Comparison of ENCODE assay signal across 9 cellular contexts in genomic region chr11:115503886-115504278, GRCh38. TPM values are rescaled to one million over a fixed set of nuclear protein-coding genes. Genes with fewer than 3 reads are reported as not detected.
DNase-seq lines count a peak whose midpoint lies in the region; ATAC-seq lines count a peak whose summit lies in the region.
"Had no signal": no experiment of that assay in that cellular context is flagged by ENCODE, and none has a peak within 500 bp of the region (broad histone marks: within the 10 kb centered on the region; RNA-seq: fewer than 3 reads in every experiment).

No MANE protein-coding gene starts in this region.

- peaks cover 0 to 34% (median 0%) of the 10 kb centered on the region in 3 experiments for H3K27me3 ChIP-seq in neuronal stem cell (ENCODE audit: control insufficient read depth in 3 of 3, insufficient read depth in 3 of 3, low read depth in 1 of 3, low read length in 3 of 3)

- H3K27ac ChIP-seq in epithelial cell of prostate (peak overlapping the region; percentile 55), neuronal stem cell (replicated peaks; ENCODE audit: low read length) (peak overlapping the region; percentile 72)
- H3K27ac ChIP-seq: neutrophil had no signal

- peak overlapping the region; percentile 82 for H2BK15ac ChIP-seq in neuronal stem cell (ENCODE audit: low read length)

- H2BK12ac ChIP-seq in neuronal stem cell (ENCODE audit: low read length): no peak overlapping the region

- H4K91ac ChIP-seq in neuronal stem cell (ENCODE audit: low read depth, low read length, poor library complexity): no peak overlapping the region

- peak overlapping the region; percentile 73 to 94 for H3K4me3 ChIP-seq in neuronal stem cell (ENCODE audit: low read length in 2 of 2)

- peak; percentile 6 for ATAC-seq in GM19025 (IDR thresholded peaks at IDR 0.05; ENCODE audit: low read depth, unreplicated experiment)
- no peak for ATAC-seq in GM18498 (IDR thresholded peaks at IDR 0.05; ENCODE audit: unreplicated experiment)

- no peaks in the 10 kb centered on the region for H3K79me1 ChIP-seq in neuronal stem cell (ENCODE audit: low read depth, low read length)

- WGBS in neuronal stem cell (ENCODE audit: extremely low coverage in 2 of 2, insufficient read length in 2 of 2, insufficient replicate concordance in 1 of 2), 2 donors: no CpG with 5 or more reads among the region's 15 CpGs

- H4K8ac ChIP-seq in neuronal stem cell (ENCODE audit: low read depth, low read length): no peak overlapping the region

- H3K36me3 ChIP-seq in neuronal stem cell (replicated peaks in 1 of 2; ENCODE audit: control insufficient read depth in 2 of 2, insufficient read depth in 2 of 2, low read length in 2 of 2): no peaks in the 10 kb centered on the region
- H3K36me3 ChIP-seq: neutrophil had no signal

- peak overlapping the region; percentile 94 for H3K18ac ChIP-seq in neuronal stem cell (ENCODE audit: low read length)

- H3K4me1 ChIP-seq in neuronal stem cell (ENCODE audit: control insufficient read depth in 2 of 2, insufficient read depth in 1 of 2, low read depth in 1 of 2, low read length in 2 of 2): peaks cover 11 to 15% of the 10 kb centered on the region in 2 donors

- peak overlapping the region; percentile 88 for H2AFZ ChIP-seq in neuronal stem cell (ENCODE audit: low read length)

- no peak overlapping the region for H2BK120ac ChIP-seq in neuronal stem cell (ENCODE audit: low read depth, low read length)

- H3K14ac ChIP-seq in neuronal stem cell (ENCODE audit: low read length): peak overlapping the region; percentile 86

- H2BK5ac ChIP-seq in neuronal stem cell (ENCODE audit: low read length): peak overlapping the region; percentile 83

- peak overlapping the region; percentile 89 for H3K4me2 ChIP-seq in neuronal stem cell (ENCODE audit: insufficient read depth, low read length, poor library complexity, severe bottlenecking)

- H2AK5ac ChIP-seq in neuronal stem cell (ENCODE audit: low read depth, low read length): peak overlapping the region; percentile 70

- no peak overlapping the region for H3K4ac ChIP-seq in neuronal stem cell (ENCODE audit: low read length)

- H3K9me3 ChIP-seq in neuronal stem cell (replicated peaks in 1 of 2; ENCODE audit: control insufficient read depth in 2 of 2, insufficient read depth in 1 of 2, low read depth in 1 of 2, low read length in 2 of 2): no peaks in the 10 kb centered on the region
- H3K9me3 ChIP-seq: neutrophil had no signal

- H3K23ac ChIP-seq in neuronal stem cell (ENCODE audit: low read depth, low read length, poor library complexity): peak overlapping the region; percentile 95

- H3K9ac ChIP-seq in neuronal stem cell (ENCODE audit: low read depth, low read length, poor library complexity): peak overlapping the region; percentile 96

- peak; percentile 49 for DNase-seq in NCI-H345 treated with DMSO at 0.1 percent for 48 hours (lab: John Stamatoyannopoulos, UW; ENCODE audit: unreplicated experiment)
- no peak for DNase-seq in epithelial cell of prostate (ENCODE audit: low read depth, low spot score)
- no peak for DNase-seq in neuronal stem cell (ENCODE audit: low spot score)
- DNase-seq in NCI-H146 treated with DMSO at 0.1 percent for 48 hours (lab: John Stamatoyannopoulos, UW; ENCODE audit: unreplicated experiment): no peak
- no peak for DNase-seq in NCI-H187 treated with DMSO at 0.1 percent for 48 hours (lab: John Stamatoyannopoulos, UW)
- DNase-seq in middle frontal gyrus (ENCODE audit: extremely low spot score, low spot score): no peak

RNA-seq across cellular contexts. Expression of gene CADM1, which starts 0.3 kb away (rescaled TPM):
- 70.2 TPM for polyA plus RNA-seq in neuronal stem cell (2013, experiment 1 of 2)
- 74.4 TPM for polyA plus RNA-seq in neuronal stem cell (2013, experiment 2 of 2)
